Comparison of ENCODE assay signal across 20 cellular contexts in genomic region chr11:117607449-117607848, GRCh38.
DNase-seq lines count a peak whose midpoint lies in the region; ATAC-seq and TF ChIP-seq lines count a peak whose summit lies in the region.
"Had no signal": no experiment of that assay in that cellular context is flagged by ENCODE, and none has a peak within 500 bp of the region (broad histone marks: within the 10 kb centered on the region; RNA-seq: fewer than 3 reads in every experiment).

No MANE protein-coding gene starts in this region.

- no peak overlapping the region for H2BK15ac ChIP-seq in neuronal stem cell (ENCODE audit: low read length)

- H4K91ac ChIP-seq in neuronal stem cell (ENCODE audit: low read depth, low read length, poor library complexity), result no peak overlapping the region

- POLR2A ChIA-PET in HEK293 (lab: Yijun Ruan, JAX), result no interaction called here

- H2BK120ac ChIP-seq in neuronal stem cell (ENCODE audit: low read depth, low read length), result no peak overlapping the region

- peaks cover 3% of the 10 kb centered on the region for H3K27me3 Mint-ChIP-seq in brain
- H3K27me3 Mint-ChIP-seq in stimulated activated memory B cell treated with anti-CD40 and anti-IgM and Interleukin-4, amounts not matched to agents 10 μg/mL and 1 μg/mL and 100 μg/mL, for 72 hours, result peaks cover 39% of the 10 kb centered on the region

- no peak overlapping the region for H3K4ac ChIP-seq in neuronal stem cell (ENCODE audit: low read length)

- peak overlapping the region; percentile 42 for H2BK5ac ChIP-seq in neuronal stem cell (ENCODE audit: low read length)

- H4K8ac ChIP-seq in neuronal stem cell (ENCODE audit: low read depth, low read length), result no peak overlapping the region

- peaks cover 0 to 3% (median 0%) of the 10 kb centered on the region in 5 experiments for H3K9me3 Mint-ChIP-seq in brain
- no peaks in the 10 kb centered on the region for H3K9me3 Mint-ChIP-seq in stimulated activated memory B cell treated with anti-CD40 and anti-IgM and Interleukin-4, amounts not matched to agents 10 μg/mL and 1 μg/mL and 100 μg/mL, for 72 hours
- H3K9me3 Mint-ChIP-seq: CD4-positive, alpha-beta T cell had no signal

- H3K36me3 ChIP-seq in BE2C (no peaks in the 10 kb centered on the region), HEK293 (ENCODE audit: control insufficient read depth in 2 of 2, insufficient read depth in 1 of 2, low read length in 2 of 2) (no peaks in the 10 kb centered on the region), neuronal stem cell (replicated peaks in 1 of 2; ENCODE audit: control insufficient read depth in 2 of 2, insufficient read depth in 2 of 2, low read length in 2 of 2) (no peaks in the 10 kb centered on the region)
- H3K36me3 ChIP-seq: HAP-1, SJCRH30 had no signal

- H3K14ac ChIP-seq in neuronal stem cell (ENCODE audit: low read length), result no peak overlapping the region

- no peak overlapping the region for H3K4me2 ChIP-seq in neuronal stem cell (ENCODE audit: insufficient read depth, low read length, poor library complexity, severe bottlenecking)

- no peak overlapping the region for H3K4me3 ChIP-seq in BE2C (ENCODE audit: low read depth, low read length)
- no peak overlapping the region for H3K4me3 ChIP-seq in HEK293 (ENCODE audit: low read depth, low read length)
- H3K4me3 ChIP-seq in neuronal stem cell (ENCODE audit: low read length in 2 of 2), result no peak overlapping the region
- H3K4me3 ChIP-seq: HAP-1, SJCRH30 had no signal

- peak; percentile 35 for DNase-seq in BE2C
- no peak for DNase-seq in neuronal stem cell (ENCODE audit: low spot score)
- DNase-seq in COR-L47 (lab: John Stamatoyannopoulos, UW), result no peak
- no peak for DNase-seq in Ammon's horn (ENCODE audit: low spot score)
- DNase-seq: Caco-2; CD4-positive, alpha-beta T cell; DMS 273 treated with DMSO at 0.1 percent for 48 hours; DMS79 treated with DMSO at 0.1 percent for 48 hours; NCI-H1105 treated with DMSO at 0.1 percent for 48 hours; NCI-H1694; NCI-H2081; NCI-H2171 treated with DMSO at 0.1 percent for 48 hours; NCI-H524 treated with DMSO at 0.1 percent for 48 hours; SJCRH30; SW 1271 had no signal

- WGBS in neuronal stem cell (ENCODE audit: extremely low coverage in 2 of 2, insufficient read length in 2 of 2, insufficient replicate concordance in 1 of 2), 2 donors, result no CpG with 5 or more reads among the region's 5 CpGs

- peaks cover 3% of the 10 kb centered on the region; the same call in 1 of the 2 replicates for H3K4me1 ChIP-seq in BE2C
- H3K4me1 ChIP-seq in HEK293 (ENCODE audit: control insufficient read depth, insufficient read depth, low read length), result no peaks in the 10 kb centered on the region
- peaks cover 0 to 7% of the 10 kb centered on the region in 2 donors for H3K4me1 ChIP-seq in neuronal stem cell (ENCODE audit: control insufficient read depth in 2 of 2, insufficient read depth in 1 of 2, low read depth in 1 of 2, low read length in 2 of 2)
- H3K4me1 ChIP-seq: Caco-2, HAP-1, SJCRH30 had no signal

- no peaks in the 10 kb centered on the region for H3K79me1 ChIP-seq in neuronal stem cell (ENCODE audit: low read depth, low read length)

- H3K23ac ChIP-seq in neuronal stem cell (ENCODE audit: low read depth, low read length, poor library complexity), result no peak overlapping the region

- no peak overlapping the region for H2AK5ac ChIP-seq in neuronal stem cell (ENCODE audit: low read depth, low read length)

- H2BK12ac ChIP-seq in neuronal stem cell (ENCODE audit: low read length), result no peak overlapping the region

- no peaks in the 10 kb centered on the region for H3K9me3 ChIP-seq in BE2C
- H3K9me3 ChIP-seq in HEK293 (ENCODE audit: control insufficient read depth, insufficient read depth, low read depth, low read length), result no peaks in the 10 kb centered on the region
- H3K9me3 ChIP-seq in neuronal stem cell (replicated peaks in 1 of 2; ENCODE audit: control insufficient read depth in 2 of 2, insufficient read depth in 1 of 2, low read depth in 1 of 2, low read length in 2 of 2), result no peaks in the 10 kb centered on the region
- H3K9me3 ChIP-seq: Caco-2, HAP-1, SJCRH30 had no signal

- peak overlapping the region in 4 of 5 experiments; percentile 9 to 97 (median 44) for H3K27ac Mint-ChIP-seq in brain
- no peak overlapping the region for H3K27ac Mint-ChIP-seq in stimulated activated memory B cell treated with anti-CD40 and anti-IgM and Interleukin-4, amounts not matched to agents 10 μg/mL and 1 μg/mL and 100 μg/mL, for 72 hours
- H3K27ac Mint-ChIP-seq: B cell; CD4-positive, alpha-beta T cell had no signal

- H3K27ac ChIP-seq in HEK293 (ENCODE audit: extremely low read depth, low read depth, low read length), result no peak overlapping the region
- H3K27ac ChIP-seq in neuronal stem cell (replicated peaks; ENCODE audit: low read length), result no peak overlapping the region
- H3K27ac ChIP-seq: SJCRH30 had no signal

- no peaks in the 10 kb centered on the region for H3K36me3 Mint-ChIP-seq in brain
- no peaks in the 10 kb centered on the region for H3K36me3 Mint-ChIP-seq in stimulated activated memory B cell treated with anti-CD40 and anti-IgM and Interleukin-4, amounts not matched to agents 10 μg/mL and 1 μg/mL and 100 μg/mL, for 72 hours

- CTCF ChIA-PET in HEK293 (lab: Yijun Ruan, JAX), result no interaction called here

- no peak overlapping the region for H2AFZ ChIP-seq in neuronal stem cell (ENCODE audit: low read length)

- no peak overlapping the region for H3K4me3 Mint-ChIP-seq in brain
- no peak overlapping the region for H3K4me3 Mint-ChIP-seq in stimulated activated memory B cell treated with anti-CD40 and anti-IgM and Interleukin-4, amounts not matched to agents 10 μg/mL and 1 μg/mL and 100 μg/mL, for 72 hours
- H3K4me3 Mint-ChIP-seq: B cell; CD4-positive, alpha-beta T cell had no signal

- H3K4me1 Mint-ChIP-seq in brain, result peaks cover 86% of the 10 kb centered on the region
- H3K4me1 Mint-ChIP-seq in stimulated activated memory B cell treated with anti-CD40 and anti-IgM and Interleukin-4, amounts not matched to agents 10 μg/mL and 1 μg/mL and 100 μg/mL, for 72 hours, result peaks cover 40% of the 10 kb centered on the region

- H3K27me3 ChIP-seq in BE2C, result no peaks in the 10 kb centered on the region
- H3K27me3 ChIP-seq in neuronal stem cell (ENCODE audit: control insufficient read depth in 3 of 3, insufficient read depth in 3 of 3, low read depth in 1 of 3, low read length in 3 of 3), result peaks cover 0 to 31% (median 0%) of the 10 kb centered on the region in 3 experiments
- H3K27me3 ChIP-seq: SJCRH30 had no signal

- TF ChIP-seq CTCF in BE2C (IDR thresholded peaks at IDR 0.05; ENCODE audit: low read depth, low read length), result no peak
- TF ChIP-seq CTCF in HEK293 (tag by site-specific recombination; IDR thresholded peaks at IDR 0.05), result no peak
- TF ChIP-seq CTCF in brain (conservative IDR thresholded peaks at IDR 0.05), result no peak

- no peak for ATAC-seq in stimulated activated memory B cell treated with anti-CD40 and anti-IgM and Interleukin-4, amounts not matched to agents 10 μg/mL and 1 μg/mL and 100 μg/mL, for 72 hours

- peak overlapping the region; percentile 28 for H3K18ac ChIP-seq in neuronal stem cell (ENCODE audit: low read length)

- no peak overlapping the region for H3K9ac ChIP-seq in neuronal stem cell (ENCODE audit: low read depth, low read length, poor library complexity)

TF ChIP-seq in HEK293, 187 proteins besides CTCF, POLR2A, EP300 and RAD21:
- TF ChIP-seq ZNF513 (tag by site-specific recombination; IDR thresholded peaks at IDR 0.05) (no peak), GLIS1 (tag by site-specific recombination; IDR thresholded peaks at IDR 0.05) (no peak), ZNF692 (tag by site-specific recombination; IDR thresholded peaks at IDR 0.05) (no peak), ZIC2 (tag by site-specific recombination; IDR thresholded peaks at IDR 0.05) (peak; percentile 35; the same call in 1 of the 2 replicates)
